Comparison of ENCODE assay signal across 9 cellular contexts in the genomic region with DNA sequence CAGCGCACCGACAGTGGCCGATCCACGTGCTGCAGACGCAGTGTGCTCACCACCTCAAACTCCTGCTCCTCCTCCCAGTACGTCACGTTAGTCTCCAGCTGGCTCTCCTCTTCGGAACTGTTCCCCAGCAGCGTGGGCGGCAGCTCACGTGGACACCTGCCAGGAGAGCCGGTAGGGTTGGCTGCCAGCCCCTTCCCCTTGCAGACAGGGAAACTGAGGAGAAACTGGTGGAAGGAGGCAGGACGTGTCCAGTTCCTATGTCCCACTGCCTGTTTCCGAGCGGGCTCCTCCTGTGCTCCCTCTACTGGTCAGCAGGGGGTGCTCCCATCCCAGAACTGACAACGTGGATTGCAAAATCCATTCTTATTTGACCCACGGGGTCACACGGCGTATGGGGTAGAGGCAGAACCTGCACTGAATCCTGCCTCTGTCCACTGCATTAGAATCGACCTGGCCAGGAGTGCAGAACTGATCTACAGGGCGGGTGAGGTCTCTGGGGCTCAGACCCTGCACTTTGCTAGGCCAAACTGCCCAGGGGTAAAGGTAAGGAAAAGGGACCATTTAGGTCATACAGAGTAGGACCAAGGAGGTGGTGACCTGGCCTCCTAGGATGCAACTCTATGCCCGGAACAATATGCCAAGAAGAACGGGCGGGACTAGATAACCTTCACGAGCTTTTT. TPM values are rescaled to one million over a fixed set of nuclear protein-coding genes. Genes with fewer than 3 reads are reported as not detected.
A peak's percentile ranks its signal among the peaks of the same experiment; 100 is the strongest.
DNase-seq lines count a peak whose midpoint lies in the region; ATAC-seq and TF ChIP-seq lines count a peak whose summit lies in the region.
"Had no signal": no experiment of that assay in that cellular context is flagged by ENCODE, and none has a peak within 500 bp of the region (broad histone marks: within the 10 kb centered on the region; RNA-seq: fewer than 3 reads in every experiment).

No MANE protein-coding gene starts in this region.

- H3K36me3 Mint-ChIP-seq in activated CD8-positive, alpha-beta T cell treated with anti-CD3 and anti-CD28 coated beads, Interleukin-2, amount 10 ng/mL, durations not matched to agents 7 days and 5 days (ENCODE audit: low read depth) = peaks cover 38% of the 10 kb centered on the region
- peaks cover 0 to 2% of the 10 kb centered on the region in 2 donors for H3K36me3 Mint-ChIP-seq in stimulated activated naive B cell treated with anti-CD40 and anti-IgM and Interleukin-4, amounts not matched to agents 10 μg/mL and 1 μg/mL and 100 μg/mL, for 72 hours

- no peaks in the 10 kb centered on the region for H3K9me3 Mint-ChIP-seq in activated CD8-positive, alpha-beta T cell treated with anti-CD3 and anti-CD28 coated beads, Interleukin-2, amount 10 ng/mL, durations not matched to agents 7 days and 5 days (ENCODE audit: insufficient read depth)
- H3K9me3 Mint-ChIP-seq in stimulated activated naive B cell treated with anti-CD40 and anti-IgM and Interleukin-4, amounts not matched to agents 10 μg/mL and 1 μg/mL and 100 μg/mL, for 72 hours = no peaks in the 10 kb centered on the region

- POLR2A ChIA-PET in activated CD8-positive, alpha-beta T cell treated with anti-CD3 and anti-CD28 coated beads, Interleukin-2, amount 10 ng/mL, durations not matched to agents 7 days and 5 days (lab: Charles Lee) = no interaction called here

- ATAC-seq in GM21423 (IDR thresholded peaks at IDR 0.05; ENCODE audit: unreplicated experiment) = peak; percentile 54
- ATAC-seq in activated CD8-positive, alpha-beta T cell treated with anti-CD3 and anti-CD28 coated beads, Interleukin-2, amount 10 ng/mL, durations not matched to agents 7 days and 5 days = peak; percentile 66
- ATAC-seq in stimulated activated naive B cell treated with anti-CD40 and anti-IgM and Interleukin-4, amounts not matched to agents 10 μg/mL and 1 μg/mL and 100 μg/mL, for 72 hours (replicated peaks) = peak; percentile 79 to 84
- ATAC-seq in HG03196 (IDR thresholded peaks at IDR 0.05; ENCODE audit: unreplicated experiment) = no peak

- H3K4me1 Mint-ChIP-seq in activated CD8-positive, alpha-beta T cell treated with anti-CD3 and anti-CD28 coated beads, Interleukin-2, amount 10 ng/mL, durations not matched to agents 7 days and 5 days (ENCODE audit: low read depth) = peaks cover 15% of the 10 kb centered on the region
- peaks cover 6 to 20% of the 10 kb centered on the region in 2 donors for H3K4me1 Mint-ChIP-seq in stimulated activated naive B cell treated with anti-CD40 and anti-IgM and Interleukin-4, amounts not matched to agents 10 μg/mL and 1 μg/mL and 100 μg/mL, for 72 hours

- CTCF ChIA-PET in activated CD8-positive, alpha-beta T cell treated with anti-CD3 and anti-CD28 coated beads, Interleukin-2, amount 10 ng/mL, durations not matched to agents 7 days and 5 days (lab: Charles Lee) = interaction anchor here (0.6 to 2.5 kb wide), 13 partner anchors 10 to 220 kb away, joined by 3 to 16 read pairs (median 4); a partner anchor contains a TSS

- H3K4me3 Mint-ChIP-seq in activated CD8-positive, alpha-beta T cell treated with anti-CD3 and anti-CD28 coated beads, Interleukin-2, amount 10 ng/mL, durations not matched to agents 7 days and 5 days = no peak overlapping the region
- no peak overlapping the region for H3K4me3 Mint-ChIP-seq in stimulated activated naive B cell treated with anti-CD40 and anti-IgM and Interleukin-4, amounts not matched to agents 10 μg/mL and 1 μg/mL and 100 μg/mL, for 72 hours

- peak; percentile 96 for TF ChIP-seq CTCF in epithelial cell of esophagus (IDR thresholded peaks at IDR 0.05; ENCODE audit: insufficient read depth, low read depth, low read length, missing control alignments)

- DNase-seq in COLO829 (ENCODE audit: low spot score) = peak; percentile 70
- DNase-seq in NCI-H2227 (lab: John Stamatoyannopoulos, UW; ENCODE audit: unreplicated experiment) = peak; percentile 57
- peak; percentile 72 for DNase-seq in activated CD8-positive, alpha-beta T cell treated with anti-CD3 and anti-CD28 coated beads, Interleukin-2, amount 10 ng/mL, durations not matched to agents 7 days and 5 days
- DNase-seq in epithelial cell of esophagus (ENCODE audit: low read depth) = peak; percentile 69
- peak; percentile 72 for DNase-seq in myocyte (ENCODE audit: low read depth)
- DNase-seq in stimulated activated naive B cell treated with anti-CD40 and anti-IgM and Interleukin-4, amounts not matched to agents 10 μg/mL and 1 μg/mL and 100 μg/mL, for 72 hours = peak; percentile 38

- no peak overlapping the region for H3K27ac Mint-ChIP-seq in activated CD8-positive, alpha-beta T cell treated with anti-CD3 and anti-CD28 coated beads, Interleukin-2, amount 10 ng/mL, durations not matched to agents 7 days and 5 days
- no peak overlapping the region for H3K27ac Mint-ChIP-seq in stimulated activated naive B cell treated with anti-CD40 and anti-IgM and Interleukin-4, amounts not matched to agents 10 μg/mL and 1 μg/mL and 100 μg/mL, for 72 hours

- peak overlapping the region; percentile 33 for H3K4me3 ChIP-seq in epithelial cell of esophagus (ENCODE audit: low read length)

- no peaks in the 10 kb centered on the region for H3K27me3 Mint-ChIP-seq in activated CD8-positive, alpha-beta T cell treated with anti-CD3 and anti-CD28 coated beads, Interleukin-2, amount 10 ng/mL, durations not matched to agents 7 days and 5 days (ENCODE audit: low read depth)
- H3K27me3 Mint-ChIP-seq in stimulated activated naive B cell treated with anti-CD40 and anti-IgM and Interleukin-4, amounts not matched to agents 10 μg/mL and 1 μg/mL and 100 μg/mL, for 72 hours = peaks cover 4% of the 10 kb centered on the region in 2 donors

RNA-seq across cellular contexts. Expression of a gene that starts 25.7 kb away (rescaled TPM):
- 10 to 100 TPM; 47.0 to 49.0 TPM for total RNA-seq in activated CD8-positive, alpha-beta T cell treated with anti-CD3 and anti-CD28 coated beads, Interleukin-2, amount 10 ng/mL, durations not matched to agents 7 days and 5 days
- total RNA-seq in myocyte = 26.1 and 34.0 TPM in 2 replicates
- 138 TPM for polyA plus RNA-seq in myocyte (2012)

RNA-seq across cellular contexts. Expression of a gene that starts 36.6 kb away (rescaled TPM):
- not detected for total RNA-seq in activated CD8-positive, alpha-beta T cell treated with anti-CD3 and anti-CD28 coated beads, Interleukin-2, amount 10 ng/mL, durations not matched to agents 7 days and 5 days
- total RNA-seq in myocyte = 0.36 TPM in 1 of 2 replicates, not detected in the other
- polyA plus RNA-seq in myocyte (2012) = 0.18 TPM
- total RNA-seq: T-helper 1 cell treated with Interleukin-12 subunit alpha and Interleukin-12 subunit beta and Interleukin-4 antibody, amounts not matched to agents 30 ng/mL and 1 ng/mL, for 36 hours had no signal

RNA-seq across cellular contexts. Expression of a gene that starts 43.6 kb away (rescaled TPM):
- not detected for total RNA-seq in activated CD8-positive, alpha-beta T cell treated with anti-CD3 and anti-CD28 coated beads, Interleukin-2, amount 10 ng/mL, durations not matched to agents 7 days and 5 days
- not detected in 2 replicates for total RNA-seq in myocyte
- polyA plus RNA-seq in myocyte (2012) = 0.78 TPM

RNA-seq across cellular contexts. Expression of a gene that starts 59.9 kb away (rescaled TPM):
- total RNA-seq in activated CD8-positive, alpha-beta T cell treated with anti-CD3 and anti-CD28 coated beads, Interleukin-2, amount 10 ng/mL, durations not matched to agents 7 days and 5 days = not detected
- 0.10 TPM in 1 of 2 replicates, not detected in the other for total RNA-seq in myocyte
- polyA plus RNA-seq in myocyte (2012) = not detected
- total RNA-seq: T-helper 1 cell treated with Interleukin-12 subunit alpha and Interleukin-12 subunit beta and Interleukin-4 antibody, amounts not matched to agents 30 ng/mL and 1 ng/mL, for 36 hours had no signal
